ENCODE assay signal across 21 cellular contexts in genomic region chr19:49940482-49940791, GRCh38. TPM values are rescaled to one million over a fixed set of nuclear protein-coding genes. Genes with fewer than 3 reads are reported as not detected.
A peak's percentile ranks its signal among the peaks of the same experiment; 100 is the strongest.
DNase-seq lines count a peak whose midpoint lies in the region; ATAC-seq, FAIRE-seq and TF ChIP-seq lines count a peak whose summit lies in the region.
"Had no signal": no experiment of that assay in that cellular context is flagged by ENCODE, and none has a peak within 500 bp of the region (broad histone marks: within the 10 kb centered on the region; RNA-seq: fewer than 3 reads in every experiment).

No MANE protein-coding gene starts in this region.

- CTCF ChIA-PET in GM12878 (lab: Yijun Ruan, JAX) = interaction anchor here (0.6 to 1.2 kb wide), 2 partner anchors 55 to 153 kb away, joined by 3 to 4 read pairs; no protein-coding TSS in a partner anchor

- H3K36me3 Mint-ChIP-seq in neural progenitor cell = no peaks in the 10 kb centered on the region
- H3K36me3 Mint-ChIP-seq: CD4-positive, alpha-beta memory T cell had no signal

- H3K4me3 ChIP-seq in DOHH2 (ENCODE audit: low read length) (no peak overlapping the region), GM12878 (no peak overlapping the region), neural progenitor cell (no peak overlapping the region)
- H3K4me3 ChIP-seq: A549, K562 had no signal

- H3K27ac ChIP-seq in 22Rv1 (peak overlapping the region; percentile 35; the same call in 1 of the 2 replicates), DOHH2 (ENCODE audit: low read depth, low read length) (no peak overlapping the region), GM12878 (ENCODE audit: control insufficient read depth, insufficient read depth) (no peak overlapping the region), neural progenitor cell (no peak overlapping the region)
- H3K27ac ChIP-seq: A549, C4-2B, HL-60 had no signal

- H3K4me2 ChIP-seq in DOHH2 (ENCODE audit: low read length) = no peak overlapping the region
- no peak overlapping the region for H3K4me2 ChIP-seq in GM12878 (ENCODE audit: control insufficient read depth, insufficient read depth)
- H3K4me2 ChIP-seq in neural progenitor cell = no peak overlapping the region
- H3K4me2 ChIP-seq: A549 had no signal

- TF ChIP-seq POLR2A in GM12878 (IDR thresholded peaks at IDR 0.05; ENCODE audit: low read depth, low read length) = no peak

- TF ChIP-seq EP300 in GM12878 (IDR thresholded peaks at IDR 0.05; ENCODE audit: borderline replicate concordance in 1 of 2, control insufficient read depth in 1 of 2, low read depth in 2 of 2, low read length in 2 of 2) = no peak

- BruUV-seq in GM12878 (replicated peaks; lab: Mats Ljungman, UMichigan) = no TSS peak

- H3K9ac ChIP-seq in GM12878 (ENCODE audit: control insufficient read depth, insufficient read depth, low read length) (no peak overlapping the region), neural progenitor cell (no peak overlapping the region)

- 63% methylated on average over 5 of the region's 5 CpGs for WGBS in GM12878 (ENCODE audit: insufficient coverage, insufficient replicate concordance, low lambda C conversion rate, missing lambda C conversion rate)

- DNase-seq in GM12878 (ENCODE audit: low read depth, low spot score) (no peak), neural progenitor cell (ENCODE audit: low spot score) (no peak), hepatic stellate cell (ENCODE audit: low spot score) (no peak)
- DNase-seq: BE2C; CD4-positive, alpha-beta memory T cell; COR-L47; DMS153; DMS79 treated with DMSO at 0.1 percent for 48 hours; HCEC 1CT; HFFc6 had no signal

- H4K20me1 ChIP-seq in DOHH2 (ENCODE audit: control insufficient read depth, insufficient read depth, low read depth, low read length) = no peaks in the 10 kb centered on the region
- no peaks in the 10 kb centered on the region for H4K20me1 ChIP-seq in GM12878 (ENCODE audit: control insufficient read depth, insufficient read depth)
- H4K20me1 ChIP-seq in neural progenitor cell (ENCODE audit: low read depth) = no peaks in the 10 kb centered on the region

- no peaks in the 10 kb centered on the region for H3K9me3 ChIP-seq in DOHH2 (ENCODE audit: control insufficient read depth, insufficient read depth, low read length)
- H3K9me3 ChIP-seq in GM12878 (replicated peaks; ENCODE audit: control insufficient read depth, insufficient read depth, low read length) = no peaks in the 10 kb centered on the region; the same call in 2 of the 3 replicates
- no peaks in the 10 kb centered on the region for H3K9me3 ChIP-seq in neural progenitor cell (ENCODE audit: low read depth)
- H3K9me3 ChIP-seq: A549, BE2C had no signal

- ATAC-seq in GM12878 = no peak
- no peak for ATAC-seq in GM18498 (IDR thresholded peaks at IDR 0.05; ENCODE audit: unreplicated experiment)
- no peak for ATAC-seq in HG03565 (IDR thresholded peaks at IDR 0.05; ENCODE audit: unreplicated experiment)
- ATAC-seq: K562 had no signal

- H3K4me3 Mint-ChIP-seq in neural progenitor cell = no peak overlapping the region
- H3K4me3 Mint-ChIP-seq: CD4-positive, alpha-beta memory T cell; HFFc6 had no signal

- TF ChIP-seq RAD21 in GM12878 (IDR thresholded peaks at IDR 0.05; ENCODE audit: insufficient read depth, low read depth, low read length) = no peak

- RAD21 ChIA-PET in GM12878 (lab: Charles Lee; ENCODE audit: unreplicated experiment) = no interaction called here

- peaks cover 6% of the 10 kb centered on the region; the same call in 1 of the 2 replicates for H3K27me3 ChIP-seq in DOHH2 (ENCODE audit: control insufficient read depth, low read length)
- H3K27me3 ChIP-seq in GM12878 (replicated peaks in 1 of 2; ENCODE audit: control insufficient read depth in 2 of 2, insufficient read depth in 2 of 2, low read length in 1 of 2) = no peaks in the 10 kb centered on the region
- peaks cover 18% of the 10 kb centered on the region for H3K27me3 ChIP-seq in neural progenitor cell
- H3K27me3 ChIP-seq: BE2C had no signal

- intact Hi-C loops in GM12878 (cut with micrococcal nuclease; ENCODE audit: unreplicated experiment) = no loop called here

- no peaks in the 10 kb centered on the region for H3K36me3 ChIP-seq in DOHH2 (ENCODE audit: control insufficient read depth, low read length)
- no peaks in the 10 kb centered on the region for H3K36me3 ChIP-seq in GM12878 (ENCODE audit: control insufficient read depth in 2 of 2, insufficient read depth in 2 of 2, low read length in 1 of 2)
- H3K36me3 ChIP-seq in neural progenitor cell = no peaks in the 10 kb centered on the region
- H3K36me3 ChIP-seq: BE2C had no signal

- FAIRE-seq in GM12878 (lab: Jason Lieb, UNC) = peak; percentile 41
- FAIRE-seq: A549, D721Med, K562 had no signal

- no peaks in the 10 kb centered on the region for H3K9me3 Mint-ChIP-seq in neural progenitor cell
- H3K9me3 Mint-ChIP-seq: CD4-positive, alpha-beta memory T cell; HFFc6 had no signal

- H3K79me2 ChIP-seq in DOHH2 (ENCODE audit: control insufficient read depth, low read length) (no peaks in the 10 kb centered on the region), GM12878 (ENCODE audit: control insufficient read depth, insufficient read depth, low read length) (no peaks in the 10 kb centered on the region), neural progenitor cell (ENCODE audit: low read depth) (no peaks in the 10 kb centered on the region)

- H3K4me1 Mint-ChIP-seq in neural progenitor cell = peaks cover 20% of the 10 kb centered on the region

- no peaks in the 10 kb centered on the region for H3K9me2 ChIP-seq in DOHH2 (replicated peaks; ENCODE audit: control insufficient read depth, low read length)

- no peak for TF ChIP-seq CTCF in 22Rv1 (IDR thresholded peaks at IDR 0.05)
- peak; percentile 14 for TF ChIP-seq CTCF in DOHH2 (IDR thresholded peaks at IDR 0.05; ENCODE audit: low read depth, low read length, poor library complexity, severe bottlenecking)
- TF ChIP-seq CTCF in GM12878 (IDR thresholded peaks at IDR 0.05 in 2 of 3, conservative IDR thresholded peaks at IDR 0.05 in 1 of 3; ENCODE audit: control insufficient read depth in 2 of 3, extremely low read depth in 1 of 3, insufficient read depth in 1 of 3, low read depth in 3 of 3, low read length in 3 of 3) = no peak
- no peak for TF ChIP-seq CTCF in neural progenitor cell (IDR thresholded peaks at IDR 0.05)

- in situ Hi-C loops in GM12878 (cut with MboI) = no loop called here

- peaks cover 6% of the 10 kb centered on the region for H3K27me3 Mint-ChIP-seq in neural progenitor cell (ENCODE audit: insufficient read depth, low read depth)

- H2AFZ ChIP-seq in GM12878 (ENCODE audit: control insufficient read depth, low read depth, low read length) (no peak overlapping the region), neural progenitor cell (replicated peaks) (no peak overlapping the region)

- no peaks in the 10 kb centered on the region; the same call in 1 of the 2 replicates for H3F3A ChIP-seq in DOHH2 (ENCODE audit: control insufficient read depth, insufficient read depth)
- peaks cover 5% of the 10 kb centered on the region for H3F3A ChIP-seq in neural progenitor cell (ENCODE audit: low read depth)

- POLR2A ChIA-PET in GM12878 (lab: Charles Lee) = no interaction called here

- H3K27ac Mint-ChIP-seq in neural progenitor cell = peak overlapping the region; percentile 6
- H3K27ac Mint-ChIP-seq: HFFc6 had no signal

- SMC1A ChIA-PET in GM12878 (lab: Charles Lee; ENCODE audit: uncharacterized antibody, unreplicated experiment) = no interaction called here

- H3K4me1 ChIP-seq in DOHH2 (ENCODE audit: control insufficient read depth, low read length) (0 out of 2 replicates have a peak, but pooled peaks cover 4% of the 10 kb centered on the region), GM12878 (ENCODE audit: control insufficient read depth, insufficient read depth, low read length) (peaks cover 3% of the 10 kb centered on the region; the same call in 1 of the 2 replicates), neural progenitor cell (peaks cover 3% of the 10 kb centered on the region)
- H3K4me1 ChIP-seq: BE2C had no signal

RNA-seq across cellular contexts. Expression of gene NUP62, which starts 11.1 kb away (rescaled TPM):
- total RNA-seq in GM12878 (2013; cell fraction: nucleolus; rRNA removed) = 54.2 and 56.0 TPM in 2 replicates
- total RNA-seq in GM12878 (2014; rRNA removed) (90.7 and 95.6 TPM in 2 replicates), GM12878 (2014; rRNA removed; fragmentation: Illumina TruSeq; extraction: Trizol) (46.5 and 50.1 TPM in 2 replicates), GM12878 (2021) (102 and 108 TPM in 2 replicates), neural progenitor cell (ENCODE audit: low replicate concordance) (48.2 and 83.8 TPM in 2 replicates)
- 25.0 TPM for polyA plus RNA-seq in GM12878 (2011; ENCODE audit: low read depth)
- polyA plus RNA-seq in GM12878 (2011; rRNA removed) (13.7 and 35.5 TPM in 2 replicates), GM12878 (2014; fragmentation: Illumina TruSeq; extraction: Trizol) (40.8 and 67.7 TPM in 2 replicates), GM12878 (2014; fragmentation: Nextera tagmentation; extraction: Ambion mirVana) (10 to 100 TPM; 19.5 to 22.0 TPM), GM12878 (2014; rRNA removed) (66.1 and 77.7 TPM in 2 replicates), GM12878 (2016; fragmentation: Nextera tagmentation; extraction: Ambion mirVana) (100 to 1,000 TPM; 105 to 110 TPM)
- 39.4 and 41.4 TPM in 2 replicates for polyA plus RNA-seq in GM12878 (2011; cell fraction: cytosol; rRNA removed)
- polyA plus RNA-seq in GM12878 (2011; cell fraction: nucleus; rRNA removed) = 25.1 and 36.3 TPM in 2 replicates
- 50.6 and 56.6 TPM in 2 replicates for polyA plus RNA-seq in GM12878 (2012)
- polyA minus RNA-seq in GM12878 (2011; rRNA and poly(A)+ RNA removed) = 24.5 and 36.2 TPM in 2 replicates
- polyA minus RNA-seq in GM12878 (2011; cell fraction: cytosol; rRNA and poly(A)+ RNA removed) = 23.4 and 24.3 TPM in 2 replicates
- 13.4 and 30.9 TPM in 2 replicates for polyA minus RNA-seq in GM12878 (2011; cell fraction: nucleus; rRNA and poly(A)+ RNA removed)

RNA-seq across cellular contexts. Expression of gene ATF5, which starts 11.4 kb away (rescaled TPM):
- total RNA-seq in GM12878 (2013; cell fraction: nucleolus; rRNA removed) = 30.9 and 34.7 TPM in 2 replicates
- total RNA-seq in GM12878 (2014; rRNA removed) = 24.8 and 29.0 TPM in 2 replicates
- total RNA-seq in GM12878 (2014; rRNA removed; fragmentation: Illumina TruSeq; extraction: Trizol) = 16.7 and 17.6 TPM in 2 replicates
- total RNA-seq in GM12878 (2021) = 82.1 and 83.1 TPM in 2 replicates
- polyA plus RNA-seq in GM12878 (2011; ENCODE audit: low read depth) = 74.7 TPM
- 122 and 133 TPM in 2 replicates for polyA plus RNA-seq in GM12878 (2011; rRNA removed)
- polyA plus RNA-seq in GM12878 (2011; cell fraction: cytosol; rRNA removed) = 117 and 157 TPM in 2 replicates
- 263 and 301 TPM in 2 replicates for polyA plus RNA-seq in GM12878 (2011; cell fraction: nucleus; rRNA removed)
- 136 and 179 TPM in 2 replicates for polyA plus RNA-seq in GM12878 (2012)
- 38.1 and 41.1 TPM in 2 replicates for polyA plus RNA-seq in GM12878 (2014; fragmentation: Illumina TruSeq; extraction: Trizol)
- 10 to 100 TPM in 1 of 2 experiments, 1 to 10 TPM in 1; 9.1 to 10.1 TPM for polyA plus RNA-seq in GM12878 (2014; fragmentation: Nextera tagmentation; extraction: Ambion mirVana)
- 55.2 and 63.1 TPM in 2 replicates for polyA plus RNA-seq in GM12878 (2014; rRNA removed)
- 10 to 100 TPM; 16.3 to 19.0 TPM for polyA plus RNA-seq in GM12878 (2016; fragmentation: Nextera tagmentation; extraction: Ambion mirVana)
- 24.1 and 57.3 TPM in 2 replicates for polyA minus RNA-seq in GM12878 (2011; rRNA and poly(A)+ RNA removed)
- polyA minus RNA-seq in GM12878 (2011; cell fraction: cytosol; rRNA and poly(A)+ RNA removed) = 65.8 and 83.5 TPM in 2 replicates
- polyA minus RNA-seq in GM12878 (2011; cell fraction: nucleus; rRNA and poly(A)+ RNA removed) = 15.8 and 26.1 TPM in 2 replicates
- total RNA-seq in neural progenitor cell (ENCODE audit: low replicate concordance) = 1.6 and 10.6 TPM in 2 replicates

RNA-seq across cellular contexts. Expression of gene SIGLEC11, which starts 20.5 kb away (rescaled TPM):
- total RNA-seq in GM12878 (2013; cell fraction: nucleolus; rRNA removed) = not detected in 2 replicates
- total RNA-seq in GM12878 (2014; rRNA removed) (not detected in 2 replicates), GM12878 (2014; rRNA removed; fragmentation: Illumina TruSeq; extraction: Trizol) (not detected in 2 replicates), GM12878 (2021) (not detected in 2 replicates), neural progenitor cell (ENCODE audit: low replicate concordance) (not detected in 2 replicates)
- not detected for polyA plus RNA-seq in GM12878 (2011; ENCODE audit: low read depth)
- polyA plus RNA-seq in GM12878 (2011; rRNA removed) (not detected in 2 replicates), GM12878 (2014; fragmentation: Illumina TruSeq; extraction: Trizol) (not detected in 2 replicates), GM12878 (2014; fragmentation: Nextera tagmentation; extraction: Ambion mirVana) (not detected), GM12878 (2014; rRNA removed) (not detected in 2 replicates), GM12878 (2016; fragmentation: Nextera tagmentation; extraction: Ambion mirVana) (not detected)
- polyA plus RNA-seq in GM12878 (2011; cell fraction: cytosol; rRNA removed) = not detected in 2 replicates
- polyA plus RNA-seq in GM12878 (2011; cell fraction: nucleus; rRNA removed) = not detected in 2 replicates
- not detected in 2 replicates for polyA plus RNA-seq in GM12878 (2012)
- not detected in 2 replicates for polyA minus RNA-seq in GM12878 (2011; rRNA and poly(A)+ RNA removed)
- not detected in 2 replicates for polyA minus RNA-seq in GM12878 (2011; cell fraction: cytosol; rRNA and poly(A)+ RNA removed)
- polyA minus RNA-seq in GM12878 (2011; cell fraction: nucleus; rRNA and poly(A)+ RNA removed) = not detected in 2 replicates
- total RNA-seq: CD4-positive, alpha-beta memory T cell; H4; HFFc6; K562 had no signal
- polyA plus RNA-seq: A549; AG04450; CD4-positive, alpha-beta memory T cell; K562 had no signal

RNA-seq across cellular contexts. Expression of gene IL4I1, which starts 43.8 kb away (rescaled TPM):
- total RNA-seq in GM12878 (2013; cell fraction: nucleolus; rRNA removed) = 73.8 and 88.4 TPM in 2 replicates
- total RNA-seq in GM12878 (2014; rRNA removed) = 39.1 and 51.0 TPM in 2 replicates
- total RNA-seq in GM12878 (2014; rRNA removed; fragmentation: Illumina TruSeq; extraction: Trizol) = 16.2 and 17.4 TPM in 2 replicates
- 80.0 and 82.6 TPM in 2 replicates for total RNA-seq in GM12878 (2021)
- 16.2 TPM for polyA plus RNA-seq in GM12878 (2011; ENCODE audit: low read depth)
- polyA plus RNA-seq in GM12878 (2011; rRNA removed) = 37.4 and 83.8 TPM in 2 replicates
- polyA plus RNA-seq in GM12878 (2011; cell fraction: cytosol; rRNA removed) = 134 and 171 TPM in 2 replicates
- polyA plus RNA-seq in GM12878 (2011; cell fraction: nucleus; rRNA removed) = 271 and 308 TPM in 2 replicates
- 49.6 and 88.7 TPM in 2 replicates for polyA plus RNA-seq in GM12878 (2012)
- polyA plus RNA-seq in GM12878 (2014; fragmentation: Illumina TruSeq; extraction: Trizol) = 4.8 and 20.1 TPM in 2 replicates
- under 1 TPM; 0.62 to 1.00 TPM for polyA plus RNA-seq in GM12878 (2014; fragmentation: Nextera tagmentation; extraction: Ambion mirVana)
- polyA plus RNA-seq in GM12878 (2014; rRNA removed) = 42.5 and 53.3 TPM in 2 replicates
- polyA plus RNA-seq in GM12878 (2016; fragmentation: Nextera tagmentation; extraction: Ambion mirVana) = 10 to 100 TPM; 43.0 to 45.5 TPM
- polyA minus RNA-seq in GM12878 (2011; rRNA and poly(A)+ RNA removed) = 56.8 and 118 TPM in 2 replicates
- 132 and 154 TPM in 2 replicates for polyA minus RNA-seq in GM12878 (2011; cell fraction: cytosol; rRNA and poly(A)+ RNA removed)
- 56.3 and 66.6 TPM in 2 replicates for polyA minus RNA-seq in GM12878 (2011; cell fraction: nucleus; rRNA and poly(A)+ RNA removed)
- 0.56 TPM in 1 of 2 replicates, not detected in the other for total RNA-seq in neural progenitor cell (ENCODE audit: low replicate concordance)
